Comparison of ENCODE assay signal across 20 cellular contexts in genomic region chr17:27582696-27583095, GRCh38. TPM values are rescaled to one million over a fixed set of nuclear protein-coding genes. Genes with fewer than 3 reads are reported as not detected.
"Had no signal": no experiment of that assay in that cellular context is flagged by ENCODE, and none has a peak within 500 bp of the region (broad histone marks: within the 10 kb centered on the region; RNA-seq: fewer than 3 reads in every experiment).

No MANE protein-coding gene starts in this region.

- H3K36me3 Mint-ChIP-seq: natural killer cell had no signal

- H3K36me3 ChIP-seq: prostate gland, thoracic aorta, uterus had no signal

- H3K27me3 Mint-ChIP-seq: effector memory CD8-positive, alpha-beta T cell; stimulated activated naive B cell treated with anti-CD40 and anti-IgM and Interleukin-4, amounts not matched to agents 10 μg/mL and 1 μg/mL and 100 μg/mL, for 72 hours; stimulated activated naive CD8-positive, alpha-beta T cell treated with anti-CD3 and anti-CD28 coated beads, Interleukin-15, Interleukin-2, amounts not matched to agents 100 ng/mL and 50 ng/mL, for 24 hours had no signal

- ATAC-seq: effector memory CD8-positive, alpha-beta T cell; left ventricle myocardium superior; lower lobe of right lung; natural killer cell; right cardiac atrium; stimulated activated naive B cell treated with anti-CD40 and anti-IgM and Interleukin-4, amounts not matched to agents 10 μg/mL and 1 μg/mL and 100 μg/mL, for 72 hours; upper lobe of right lung had no signal

- H3K4me3 ChIP-seq: lower lobe of right lung, prostate gland, sigmoid colon, spleen, thoracic aorta, tibial nerve, upper lobe of right lung, uterus had no signal

- H3K9me3 Mint-ChIP-seq: effector memory CD8-positive, alpha-beta T cell; natural killer cell; stimulated activated naive B cell treated with anti-CD40 and anti-IgM and Interleukin-4, amounts not matched to agents 10 μg/mL and 1 μg/mL and 100 μg/mL, for 72 hours; stimulated activated naive CD8-positive, alpha-beta T cell treated with anti-CD3 and anti-CD28 coated beads, Interleukin-15, Interleukin-2, amounts not matched to agents 100 ng/mL and 50 ng/mL, for 24 hours had no signal

- H3K27ac Mint-ChIP-seq: natural killer cell; stimulated activated naive B cell treated with anti-CD40 and anti-IgM and Interleukin-4, amounts not matched to agents 10 μg/mL and 1 μg/mL and 100 μg/mL, for 72 hours; stimulated activated naive CD8-positive, alpha-beta T cell treated with anti-CD3 and anti-CD28 coated beads, Interleukin-15, Interleukin-2, amounts not matched to agents 100 ng/mL and 50 ng/mL, for 24 hours had no signal

- H3K27ac ChIP-seq: lower lobe of right lung, prostate gland, sigmoid colon, spleen, thoracic aorta, tibial nerve, upper lobe of right lung, uterus had no signal

- H3K27me3 ChIP-seq: sigmoid colon, spleen, tibial nerve, upper lobe of right lung, uterus had no signal

- H3K9me3 ChIP-seq: lower lobe of right lung, prostate gland, sigmoid colon, spleen, thoracic aorta, tibial nerve, upper lobe of right lung, uterus had no signal

- H3K4me3 Mint-ChIP-seq: effector memory CD8-positive, alpha-beta T cell; natural killer cell; stimulated activated naive B cell treated with anti-CD40 and anti-IgM and Interleukin-4, amounts not matched to agents 10 μg/mL and 1 μg/mL and 100 μg/mL, for 72 hours; stimulated activated naive CD8-positive, alpha-beta T cell treated with anti-CD3 and anti-CD28 coated beads, Interleukin-15, Interleukin-2, amounts not matched to agents 100 ng/mL and 50 ng/mL, for 24 hours had no signal

- FAIRE-seq: endometrium, frontal cortex, keratinocyte had no signal

- DNase-seq: cortex of kidney; effector memory CD8-positive, alpha-beta T cell; head of caudate nucleus; left ventricle myocardium superior; lower lobe of right lung; natural killer cell; sigmoid colon; spleen; stimulated activated naive B cell treated with anti-CD40 and anti-IgM and Interleukin-4, amounts not matched to agents 10 μg/mL and 1 μg/mL and 100 μg/mL, for 72 hours; upper lobe of right lung; uterus had no signal

- H3K4me1 ChIP-seq: prostate gland had no signal

RNA-seq across cellular contexts. Expression of gene LGALS9, which starts 48.3 kb away (rescaled TPM):
- polyA plus RNA-seq: neural cell had no signal
